Comparison of ENCODE assay signal across 29 cellular contexts in genomic region chr2:196258407-196258806, GRCh38.
"Had no signal": no experiment of that assay in that cellular context is flagged by ENCODE, and none has a peak within 500 bp of the region (broad histone marks: within the 10 kb centered on the region; RNA-seq: fewer than 3 reads in every experiment).

No MANE protein-coding gene starts in this region.

- H3K27ac ChIP-seq: body of pancreas, colonic mucosa, heart right ventricle, neutrophil, vagina had no signal

- H3K9me3 Mint-ChIP-seq: effector memory CD8-positive, alpha-beta T cell; nephron progenitor cell; stimulated activated effector memory CD8-positive, alpha-beta T cell treated with anti-CD3 and anti-CD28 coated beads, Interleukin-12 subunit alpha, Interleukin-12 subunit beta, amount 100 ng/mL, for 72 hours; stimulated activated naive CD8-positive, alpha-beta T cell treated with anti-CD3 and anti-CD28 coated beads, Interleukin-15, Interleukin-2, amounts not matched to agents 100 ng/mL and 50 ng/mL, for 24 hours; type B pancreatic cell had no signal

- H3K27me3 Mint-ChIP-seq: effector memory CD8-positive, alpha-beta T cell; stimulated activated naive CD8-positive, alpha-beta T cell treated with anti-CD3 and anti-CD28 coated beads, Interleukin-15, Interleukin-2, amounts not matched to agents 100 ng/mL and 50 ng/mL, for 24 hours; type B pancreatic cell had no signal

- H3K4me1 Mint-ChIP-seq: nephron progenitor cell had no signal

- H3K27ac Mint-ChIP-seq: effector memory CD8-positive, alpha-beta T cell; nephron progenitor cell; type B pancreatic cell had no signal

- DNase-seq: activated CD4-positive, alpha-beta T cell treated with anti-CD3 and anti-CD28 coated beads for 4 hours; activated CD4-positive, alpha-beta T cell treated with anti-CD3 and anti-CD28 coated beads, Interleukin-2, amount 50 U/mL, for 4 hours; activated gamma-delta T cell; activated T-cell treated with anti-CD3 and anti-CD28 coated beads for 4 hours; adrenal gland; aorta; body of pancreas; cerebellar nuclear complex; colonic mucosa; effector memory CD8-positive, alpha-beta T cell; foreskin melanocyte; heart right ventricle; left cardiac atrium; left ventricle myocardium superior; mucosa of descending colon; nephron progenitor cell; stimulated activated CD4-positive, alpha-beta T cell treated with anti-CD3 and anti-CD28 coated beads, Interleukin-4, amount 100 ng/mL, for 24 hours; substantia nigra had no signal

- H3K36me3 ChIP-seq: adrenal gland, cardiac muscle cell, colonic mucosa, neutrophil, vagina had no signal

- H3K4me3 Mint-ChIP-seq: activated T-helper 1 cell treated with anti-CD3 and anti-CD28 coated beads, Interleukin-12 subunit alpha, Interleukin-12 subunit beta, Interleukin-2, Interleukin-4 antibody, amounts not matched to agents 30 ng/mL and 10 ng/mL and 1 ng/mL, durations not matched to agents 14 hours and 24 hours and 36 hours; effector memory CD8-positive, alpha-beta T cell; nephron progenitor cell; stimulated activated effector memory CD8-positive, alpha-beta T cell treated with anti-CD3 and anti-CD28 coated beads, Interleukin-12 subunit alpha, Interleukin-12 subunit beta, amount 100 ng/mL, for 72 hours; stimulated activated naive CD8-positive, alpha-beta T cell treated with anti-CD3 and anti-CD28 coated beads, Interleukin-15, Interleukin-2, amounts not matched to agents 100 ng/mL and 50 ng/mL, for 24 hours; type B pancreatic cell had no signal

- H3K4me3 ChIP-seq: adrenal gland, body of pancreas, cardiac muscle cell, colonic mucosa, heart right ventricle, mucosa of descending colon, skin epidermis, vagina had no signal

- H3K4me1 ChIP-seq: body of pancreas, colonic mucosa, vagina had no signal

- H3K9me3 ChIP-seq: adrenal gland, body of pancreas, colonic mucosa, heart right ventricle, mucosa of descending colon, neutrophil, vagina had no signal

- ATAC-seq: activated naive CD4-positive, alpha-beta T cell treated with anti-CD3 and anti-CD28 coated beads, Interleukin-2, amount 50 U/mL, for 72 hours; body of pancreas; effector memory CD8-positive, alpha-beta T cell; esophagus mucosa; heart right ventricle; left cardiac atrium; left ventricle myocardium superior; mucosa of descending colon; sciatic nerve; stimulated activated effector memory CD8-positive, alpha-beta T cell treated with anti-CD3 and anti-CD28 coated beads, Interleukin-12 subunit alpha, Interleukin-12 subunit beta, amount 100 ng/mL, for 72 hours had no signal

- H3K27me3 ChIP-seq: adrenal gland, body of pancreas, cardiac muscle cell, colonic mucosa, heart right ventricle, neutrophil, vagina had no signal
